Comparison of ENCODE assay signal across 8 cellular contexts in the genomic region with DNA sequence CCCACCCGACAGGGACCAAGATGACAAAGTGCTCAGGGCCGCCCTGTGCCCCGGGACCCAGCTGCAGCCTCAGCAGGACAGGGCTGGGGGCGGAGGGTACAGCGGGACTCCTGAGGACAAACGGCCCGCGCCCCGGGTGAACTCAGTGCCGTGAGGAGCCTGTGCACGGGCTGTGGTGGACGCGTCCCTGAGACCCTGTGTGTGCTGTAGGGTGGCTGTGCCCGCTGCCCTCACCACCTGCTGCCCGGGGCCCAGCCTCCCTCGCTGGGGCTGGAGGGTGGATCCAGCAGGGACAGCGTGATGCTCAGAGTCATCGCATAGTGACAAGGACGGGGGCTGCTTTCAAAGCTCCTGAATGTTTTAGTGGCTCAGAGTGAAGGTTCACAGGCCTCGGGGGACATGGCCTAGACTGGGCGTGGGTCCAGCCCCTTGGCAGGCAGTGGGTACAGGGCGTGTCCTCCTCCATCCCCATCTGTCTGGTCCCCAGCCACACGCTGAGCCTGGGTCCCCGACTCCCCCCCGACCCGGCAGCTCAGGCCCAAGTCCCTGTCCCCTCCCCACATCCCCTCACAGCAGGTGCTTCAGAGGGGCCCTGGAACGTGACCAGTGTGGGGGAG.
DNase-seq lines count a peak whose midpoint lies in the region; ATAC-seq, FAIRE-seq and TF ChIP-seq lines count a peak whose summit lies in the region.
"Not testable (repeated sequence)": the region's sequence is repeated elsewhere in the genome, so short reads cannot be mapped to it uniquely, and the experiment has no call there.

No MANE protein-coding gene starts in this region.

- peaks cover 13% of the 10 kb centered on the region for H3K27me3 Mint-ChIP-seq in activated CD4-positive, alpha-beta memory T cell treated with anti-CD3 and anti-CD28 coated beads, Interleukin-2, amount 10 ng/mL, durations not matched to agents 7 days and 5 days

- H3F3A ChIP-seq in OCI-LY1 (ENCODE audit: insufficient read depth, low read length): not testable (repeated sequence)

- not testable (repeated sequence) for TF ChIP-seq RAD21 in HepG2 (CRISPR knock-in tag; IDR thresholded peaks at IDR 0.05)

- not testable (repeated sequence) for H3K4me3 ChIP-seq in DND-41 (ENCODE audit: low read depth in 1 of 2, low read length in 2 of 2); OCI-LY1 (ENCODE audit: low read depth, low read length, poor library complexity, severe bottlenecking); HepG2 (replicated peaks in 1 of 3; ENCODE audit: insufficient read depth in 1 of 3, low read depth in 2 of 3, low read length in 3 of 3); aorta (ENCODE audit: low read length in 2 of 2)

- peaks cover 36% of the 10 kb centered on the region for H3K4me1 Mint-ChIP-seq in activated CD4-positive, alpha-beta memory T cell treated with anti-CD3 and anti-CD28 coated beads, Interleukin-2, amount 10 ng/mL, durations not matched to agents 7 days and 5 days

- not testable (repeated sequence) for H3K4me2 ChIP-seq in DND-41 (ENCODE audit: insufficient read depth, low read length); OCI-LY1 (ENCODE audit: low read length); HepG2 (ENCODE audit: low read depth, low read length)

- TF ChIP-seq EP300 in HepG2 (IDR thresholded peaks at IDR 0.05; ENCODE audit: low read depth in 2 of 2, low read length in 2 of 2); HepG2 (CRISPR knock-in tag; IDR thresholded peaks at IDR 0.05; ENCODE audit: borderline replicate concordance): not testable (repeated sequence)

- WGBS in HepG2 (ENCODE audit: low lambda C conversion rate): 13% methylated on average over 14 of the region's 27 CpGs
- 74 to 75% methylated on average over 10 to 14 of the region's 27 CpGs for WGBS in aorta, 2 donors

- TF ChIP-seq CTCF in DND-41 (IDR thresholded peaks at IDR 0.05; ENCODE audit: borderline replicate concordance, extremely low read depth, low read length, poor library complexity, severe bottlenecking); OCI-LY1 (IDR thresholded peaks at IDR 0.05; ENCODE audit: low read length); HepG2 (CRISPR knock-in tag; IDR thresholded peaks at IDR 0.05): not testable (repeated sequence)

- not testable (repeated sequence) for BruUV-seq in HepG2 (replicated peaks; lab: Mats Ljungman, UMichigan)

- TF ChIP-seq POLR2A in HepG2 (IDR thresholded peaks at IDR 0.05; ENCODE audit: insufficient read depth in 1 of 2, low read depth in 2 of 2, low read length in 2 of 2): not testable (repeated sequence)

- not testable (repeated sequence) for H3K27ac ChIP-seq in DND-41 (ENCODE audit: low read length); HepG2 (ENCODE audit: extremely low read length, insufficient read depth, low read length); aorta (ENCODE audit: low read depth in 1 of 2, low read length in 2 of 2)
- peak overlapping the region; percentile 90 for H3K27ac ChIP-seq in OCI-LY1 (ENCODE audit: low read depth, low read length, poor library complexity, severe bottlenecking)

- H3K36me3 Mint-ChIP-seq in activated CD4-positive, alpha-beta memory T cell treated with anti-CD3 and anti-CD28 coated beads, Interleukin-2, amount 10 ng/mL, durations not matched to agents 7 days and 5 days (ENCODE audit: low read depth): not testable (repeated sequence)

- H3K9me2 ChIP-seq in OCI-LY1 (ENCODE audit: low read depth, low read length): not testable (repeated sequence)

- POLR2A ChIA-PET in activated CD4-positive, alpha-beta memory T cell treated with anti-CD3 and anti-CD28 coated beads, Interleukin-2, amount 10 ng/mL, durations not matched to agents 7 days and 5 days (lab: Charles Lee); HepG2 (lab: Yijun Ruan, JAX): not testable (repeated sequence)

- not testable (repeated sequence) for H3K9me3 ChIP-seq in DND-41 (ENCODE audit: insufficient read depth, low read length, severe bottlenecking); OCI-LY1 (ENCODE audit: low read length); HepG2 (ENCODE audit: low read length); aorta (ENCODE audit: control insufficient read depth, low read length)

- not testable (repeated sequence) for H3K9ac ChIP-seq in DND-41 (ENCODE audit: low read depth, low read length); HepG2 (ENCODE audit: insufficient read depth, low read depth, low read length)
- peak overlapping the region; percentile 66 for H3K9ac ChIP-seq in OCI-LY1 (ENCODE audit: low read length)

- in situ Hi-C loops in HepG2 (cut with HindIII; ENCODE audit: extremely low pct_ligation_motif_present, low pct_unique_long_range_greater_than_20kb): not testable (repeated sequence)

- not testable (repeated sequence) for H3K4me3 Mint-ChIP-seq in activated CD4-positive, alpha-beta memory T cell treated with anti-CD3 and anti-CD28 coated beads, Interleukin-2, amount 10 ng/mL, durations not matched to agents 7 days and 5 days

- H3K4me1 ChIP-seq in DND-41 (ENCODE audit: insufficient read depth, low read length); HepG2 (ENCODE audit: insufficient read depth, low read length); aorta (ENCODE audit: control insufficient read depth in 1 of 2, insufficient read depth in 2 of 2, low read length in 2 of 2): not testable (repeated sequence)
- peaks cover 27% of the 10 kb centered on the region for H3K4me1 ChIP-seq in OCI-LY1 (ENCODE audit: insufficient read depth, low read length, severe bottlenecking)

- not testable (repeated sequence) for H3K9me3 Mint-ChIP-seq in activated CD4-positive, alpha-beta memory T cell treated with anti-CD3 and anti-CD28 coated beads, Interleukin-2, amount 10 ng/mL, durations not matched to agents 7 days and 5 days

- H3K27ac Mint-ChIP-seq in activated CD4-positive, alpha-beta memory T cell treated with anti-CD3 and anti-CD28 coated beads, Interleukin-2, amount 10 ng/mL, durations not matched to agents 7 days and 5 days: not testable (repeated sequence)

- H3K36me3 ChIP-seq in DND-41 (ENCODE audit: insufficient read depth, low read length); OCI-LY1 (ENCODE audit: insufficient read depth, low read length); HepG2 (replicated peaks in 1 of 2; ENCODE audit: control insufficient read depth in 1 of 2, insufficient read depth in 2 of 2, low read length in 2 of 2); aorta (ENCODE audit: control insufficient read depth in 1 of 2, insufficient read depth in 2 of 2, low read length in 1 of 2): not testable (repeated sequence)

- not testable (repeated sequence) for H3K79me2 ChIP-seq in DND-41 (ENCODE audit: insufficient read depth, low read length); OCI-LY1 (ENCODE audit: insufficient read depth, low read length); HepG2 (ENCODE audit: insufficient read depth, low read length)

- H4K20me1 ChIP-seq in DND-41 (ENCODE audit: insufficient read depth, low read length); OCI-LY1 (ENCODE audit: insufficient read depth, low read length); HepG2 (ENCODE audit: insufficient read depth, low read length): not testable (repeated sequence)

- H2AFZ ChIP-seq in DND-41 (ENCODE audit: low read depth, low read length); OCI-LY1 (ENCODE audit: low read length); HepG2 (ENCODE audit: low read length): not testable (repeated sequence)

- intact Hi-C loops in Right ventricle myocardium inferior (cut with DNase I); HepG2 (cut with micrococcal nuclease; ENCODE audit: unreplicated experiment); sciatic nerve (cut with DNase I); aorta (cut with DNase I): not testable (repeated sequence)

- DNase-seq in DND-41; Right ventricle myocardium inferior (ENCODE audit: missing footprints); HepG2 (ENCODE audit: low spot score); sciatic nerve (ENCODE audit: low spot score): not testable (repeated sequence)
- peak; percentile 15 for DNase-seq in activated CD4-positive, alpha-beta memory T cell treated with anti-CD3 and anti-CD28 coated beads, Interleukin-2, amount 10 ng/mL, durations not matched to agents 7 days and 5 days
- DNase-seq in aorta: peak in 1 of 2 donors; percentile 60

- not testable (repeated sequence) for H3K27me3 ChIP-seq in DND-41 (ENCODE audit: insufficient read depth, low read length, poor library complexity); OCI-LY1 (ENCODE audit: insufficient read depth, low read length); HepG2 (ENCODE audit: control insufficient read depth in 1 of 2, insufficient read depth in 2 of 2, low read length in 2 of 2); aorta (ENCODE audit: control insufficient read depth in 1 of 2, insufficient read depth in 2 of 2, low read length in 1 of 2)

- CTCF ChIA-PET in activated CD4-positive, alpha-beta memory T cell treated with anti-CD3 and anti-CD28 coated beads, Interleukin-2, amount 10 ng/mL, durations not matched to agents 7 days and 5 days (lab: Charles Lee); HepG2 (lab: Yijun Ruan, JAX; ENCODE audit: low intra/inter-chr PET ratio, low total read pairs): not testable (repeated sequence)

- ATAC-seq in DND-41 (ENCODE audit: insufficient read depth, low read depth) (0 out of 3 replicates have a peak, but pooled peaks have one; percentile 16), HG02678 (IDR thresholded peaks at IDR 0.05; ENCODE audit: unreplicated experiment) (peak; percentile 32), Right ventricle myocardium inferior (peak; percentile 64), HepG2 (peak; percentile 51), sciatic nerve (peak; percentile 56), aorta (ENCODE audit: low FRiP score) (peak; percentile 56)

- FAIRE-seq in HepG2 (lab: Jason Lieb, UNC): not testable (repeated sequence)
